In genomic region chr2:216115224-216115582, GRCh38 we compare ENCODE assay signal across 8 cellular contexts. TPM values are rescaled to one million over a fixed set of nuclear protein-coding genes. Genes with fewer than 3 reads are reported as not detected.
DNase-seq lines count a peak whose midpoint lies in the region; ATAC-seq and TF ChIP-seq lines count a peak whose summit lies in the region.

No MANE protein-coding gene starts in this region.

- no peak overlapping the region for H2BK5ac ChIP-seq in neuronal stem cell (ENCODE audit: low read length)

- peaks cover 2% of the 10 kb centered on the region; the same call in 1 of the 2 replicates for H3K27me3 Mint-ChIP-seq in HFFc6 (ENCODE audit: insufficient read depth)

- no peaks in the 10 kb centered on the region for H3K9me3 Mint-ChIP-seq in HFFc6

- no peaks in the 10 kb centered on the region for H3K79me1 ChIP-seq in neuronal stem cell (ENCODE audit: low read depth, low read length)

- H3K4me1 ChIP-seq in SK-N-SH (ENCODE audit: control insufficient read depth in 1 of 2, insufficient read depth in 2 of 2, low read depth in 1 of 2, low read length in 1 of 2): peaks cover 38 to 48% of the 10 kb centered on the region in 2 experiments
- H3K4me1 ChIP-seq in esophagus (ENCODE audit: control insufficient read depth in 2 of 2, insufficient read depth in 2 of 2, low read length in 1 of 2): peaks cover 0 to 3% of the 10 kb centered on the region in 2 donors
- peaks cover 20 to 31% of the 10 kb centered on the region in 2 donors for H3K4me1 ChIP-seq in neuronal stem cell (ENCODE audit: control insufficient read depth in 2 of 2, insufficient read depth in 1 of 2, low read depth in 1 of 2, low read length in 2 of 2)

- peaks cover 11% of the 10 kb centered on the region for H4K20me1 ChIP-seq in SK-N-SH (ENCODE audit: insufficient read depth)

- WGBS in SK-N-SH (ENCODE audit: low lambda C conversion rate): 14% methylated on average over 5 of the region's 5 CpGs
- 18 to 19% methylated on average over 5 of the region's 5 CpGs for WGBS in esophagus, 2 donors
- WGBS in neuronal stem cell (ENCODE audit: extremely low coverage in 2 of 2, insufficient read length in 2 of 2, insufficient replicate concordance in 1 of 2), 2 donors: no CpG with 5 or more reads among the region's 5 CpGs

- POLR2A ChIA-PET in AG04449 (lab: Yijun Ruan, JAX) (interaction anchor here (1.1 kb wide), 1 partner anchor 383 kb away, joined by 4 read pairs; the partner anchor contains the start of gene RPL37A), SK-N-SH (lab: Yijun Ruan, JAX) (interaction anchor here (1.0 to 1.6 kb wide), 2 partner anchors 34 to 297 kb away, joined by 3 to 7 read pairs; partner anchors contain the start of genes PECR, SMARCAL1 and TMEM169)

- H2AK5ac ChIP-seq in neuronal stem cell (ENCODE audit: low read depth, low read length): no peak overlapping the region

- peaks cover 88% of the 10 kb centered on the region for H3K36me3 Mint-ChIP-seq in HFFc6 (ENCODE audit: low read depth)

- H2BK120ac ChIP-seq in neuronal stem cell (ENCODE audit: low read depth, low read length): no peak overlapping the region

- H3K14ac ChIP-seq in neuronal stem cell (ENCODE audit: low read length): no peak overlapping the region

- no peak overlapping the region for H2BK12ac ChIP-seq in neuronal stem cell (ENCODE audit: low read length)

- peaks cover 23% of the 10 kb centered on the region for H3F3A ChIP-seq in SK-N-SH (replicated peaks; ENCODE audit: insufficient read depth)

- H3K9me3 ChIP-seq in SK-N-SH (no peaks in the 10 kb centered on the region), esophagus (ENCODE audit: control insufficient read depth in 2 of 2, insufficient read depth in 1 of 2, low read depth in 1 of 2, low read length in 1 of 2) (no peaks in the 10 kb centered on the region), neuronal stem cell (replicated peaks in 1 of 2; ENCODE audit: control insufficient read depth in 2 of 2, insufficient read depth in 1 of 2, low read depth in 1 of 2, low read length in 2 of 2) (no peaks in the 10 kb centered on the region)

- H4K91ac ChIP-seq in neuronal stem cell (ENCODE audit: low read depth, low read length, poor library complexity): no peak overlapping the region

- H3K4me3 ChIP-seq in AG04449 (ENCODE audit: low read depth, low read length): peak overlapping the region; percentile 54
- peak overlapping the region; percentile 49 to 63 for H3K4me3 ChIP-seq in SK-N-SH (ENCODE audit: low read depth in 2 of 2, low read length in 1 of 2)
- peak overlapping the region; percentile 33 to 47 for H3K4me3 ChIP-seq in esophagus (ENCODE audit: low read depth in 1 of 2, low read length in 2 of 2)
- peak overlapping the region in 1 of 2 donors; percentile 29 for H3K4me3 ChIP-seq in neuronal stem cell (ENCODE audit: low read length in 2 of 2)

- H3K18ac ChIP-seq in neuronal stem cell (ENCODE audit: low read length): peak overlapping the region; percentile 49

- TF ChIP-seq CTCF in AG04449 (IDR thresholded peaks at IDR 0.05; ENCODE audit: insufficient read depth, low read length, missing control alignments) (no peak), HFFc6 (IDR thresholded peaks at IDR 0.05) (no peak), SK-N-SH (IDR thresholded peaks at IDR 0.05) (no peak)

- H3K9ac ChIP-seq in SK-N-SH (peak overlapping the region; percentile 93), neuronal stem cell (ENCODE audit: low read depth, low read length, poor library complexity) (no peak overlapping the region)

- H2BK15ac ChIP-seq in neuronal stem cell (ENCODE audit: low read length): no peak overlapping the region

- peak overlapping the region; percentile 89 for H3K4me3 Mint-ChIP-seq in HFFc6

- no peak overlapping the region for H3K4ac ChIP-seq in neuronal stem cell (ENCODE audit: low read length)

- no peak for TF ChIP-seq RAD21 in SK-N-SH (IDR thresholded peaks at IDR 0.05; ENCODE audit: low read length)

- peaks cover 92% of the 10 kb centered on the region for H3K79me2 ChIP-seq in SK-N-SH (ENCODE audit: insufficient read depth)

- peak overlapping the region; percentile 91 for H3K27ac Mint-ChIP-seq in HFFc6

- H3K9me2 ChIP-seq in SK-N-SH: no peaks in the 10 kb centered on the region

- H3K23ac ChIP-seq in neuronal stem cell (ENCODE audit: low read depth, low read length, poor library complexity): no peak overlapping the region

- H3K27me3 ChIP-seq in SK-N-SH (ENCODE audit: insufficient read depth): no peaks in the 10 kb centered on the region
- H3K27me3 ChIP-seq in esophagus (ENCODE audit: control insufficient read depth in 1 of 2, insufficient read depth in 2 of 2, low read length in 2 of 2): no peaks in the 10 kb centered on the region
- no peaks in the 10 kb centered on the region for H3K27me3 ChIP-seq in neuronal stem cell (ENCODE audit: control insufficient read depth in 3 of 3, insufficient read depth in 3 of 3, low read depth in 1 of 3, low read length in 3 of 3)

- no peak for DNase-seq in AG04449 (ENCODE audit: low read depth, low spot score)
- DNase-seq in HFFc6: no peak
- no peak for DNase-seq in SK-N-SH
- no peak for DNase-seq in neuronal stem cell (ENCODE audit: low spot score)
- DNase-seq in stimulated activated CD4-positive, alpha-beta T cell treated with anti-CD3 and anti-CD28 coated beads, Interleukin-4, amount 100 ng/mL, for 1 hour: no peak
- DNase-seq in T-helper 9 cell: no peak

- H3K4me1 Mint-ChIP-seq in HFFc6 (ENCODE audit: low read depth): peaks cover 91% of the 10 kb centered on the region

- no peak for ATAC-seq in HG03196 (IDR thresholded peaks at IDR 0.05; ENCODE audit: unreplicated experiment)

- H4K8ac ChIP-seq in neuronal stem cell (ENCODE audit: low read depth, low read length): no peak overlapping the region

- H3K36me3 ChIP-seq in SK-N-SH (replicated peaks in 1 of 2; ENCODE audit: control insufficient read depth in 1 of 2, insufficient read depth in 2 of 2, low read length in 1 of 2): peaks cover 88 to 91% of the 10 kb centered on the region in 2 experiments
- H3K36me3 ChIP-seq in esophagus (ENCODE audit: control insufficient read depth in 2 of 2, insufficient read depth in 2 of 2, low read length in 1 of 2): peaks cover 7 to 10% of the 10 kb centered on the region in 2 donors
- H3K36me3 ChIP-seq in neuronal stem cell (replicated peaks in 1 of 2; ENCODE audit: control insufficient read depth in 2 of 2, insufficient read depth in 2 of 2, low read length in 2 of 2): peaks cover 32 to 96% of the 10 kb centered on the region in 2 donors

- peak overlapping the region; percentile 85 to 97 for H3K27ac ChIP-seq in SK-N-SH (ENCODE audit: low read depth in 2 of 2, low read length in 1 of 2)
- peak overlapping the region; percentile 82 to 83 for H3K27ac ChIP-seq in esophagus (ENCODE audit: low read depth in 2 of 2, low read length in 1 of 2)
- peak overlapping the region; percentile 39 for H3K27ac ChIP-seq in neuronal stem cell (replicated peaks; ENCODE audit: low read length)

- H2AFZ ChIP-seq in SK-N-SH (ENCODE audit: low read depth) (peak overlapping the region; percentile 38), neuronal stem cell (ENCODE audit: low read length) (peak overlapping the region; percentile 57)

- no peak for TF ChIP-seq EP300 in SK-N-SH (IDR thresholded peaks at IDR 0.05; ENCODE audit: borderline replicate concordance in 1 of 2, low read depth in 1 of 2, low read length in 1 of 2)

- CTCF ChIA-PET in AG04449 (lab: Yijun Ruan, JAX): interaction anchor here (1.0 to 7.3 kb wide), 10 partner anchors 10 to 381 kb away, joined by 3 to 64 read pairs (median 4); no protein-coding TSS in a partner anchor
- CTCF ChIA-PET in SK-N-SH (lab: Yijun Ruan, JAX): interaction anchor here (1.0 to 1.4 kb wide), 4 partner anchors 9 to 299 kb away, joined by 3 to 5 read pairs (median 4); no protein-coding TSS in a partner anchor

- H3K4me2 ChIP-seq in SK-N-SH: peak overlapping the region; percentile 92
- H3K4me2 ChIP-seq in neuronal stem cell (ENCODE audit: insufficient read depth, low read length, poor library complexity, severe bottlenecking): no peak overlapping the region

TF ChIP-seq in SK-N-SH, 30 proteins besides CTCF, POLR2A, EP300 and RAD21:
- TF ChIP-seq, protein P1, sequence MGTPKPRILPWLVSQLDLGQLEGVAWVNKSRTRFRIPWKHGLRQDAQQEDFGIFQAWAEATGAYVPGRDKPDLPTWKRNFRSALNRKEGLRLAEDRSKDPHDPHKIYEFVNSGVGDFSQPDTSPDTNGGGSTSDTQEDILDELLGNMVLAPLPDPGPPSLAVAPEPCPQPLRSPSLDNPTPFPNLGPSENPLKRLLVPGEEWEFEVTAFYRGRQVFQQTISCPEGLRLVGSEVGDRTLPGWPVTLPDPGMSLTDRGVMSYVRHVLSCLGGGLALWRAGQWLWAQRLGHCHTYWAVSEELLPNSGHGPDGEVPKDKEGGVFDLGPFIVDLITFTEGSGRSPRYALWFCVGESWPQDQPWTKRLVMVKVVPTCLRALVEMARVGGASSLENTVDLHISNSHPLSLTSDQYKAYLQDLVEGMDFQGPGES (IDR thresholded peaks at IDR 0.05; ENCODE audit: low read depth, low read length): no peak
- 0 out of 2 replicates have a peak, but pooled peaks have one; percentile 7 for TF ChIP-seq MXI1 (IDR thresholded peaks at IDR 0.05; ENCODE audit: low read depth, low read length)
TF ChIP-seq in SK-N-SH: peak in this region for 1.

RNA-seq across cellular contexts. Expression of gene XRCC5, which starts 6.1 kb away (rescaled TPM):
- 100 to 1,000 TPM; 291 to 372 (median 352) TPM for total RNA-seq in HFFc6 (2021; fragmentation: NEBNext Ultra II Directional; extraction: Animal tissue kit (Norgen Biotek cat#: 25700))
- polyA plus RNA-seq in SK-N-SH (2012; rRNA removed) (125 and 167 TPM in 2 replicates), esophagus (100 to 1,000 TPM in 1 of 2 donors, 10 to 100 TPM in 1; 57.9 to 100 TPM)
- polyA plus RNA-seq in SK-N-SH (2012; cell fraction: cytosol; rRNA removed): 160 and 162 TPM in 2 replicates
- polyA plus RNA-seq in SK-N-SH (2012; cell fraction: nucleus; rRNA removed): 124 and 210 TPM in 2 replicates
- polyA plus RNA-seq in neuronal stem cell (2013, experiment 1 of 2): 260 TPM
- polyA plus RNA-seq in neuronal stem cell (2013, experiment 2 of 2): 259 TPM

RNA-seq across cellular contexts. Expression of gene TMEM169, which starts 33.5 kb away (rescaled TPM):
- under 1 TPM in 3 of 6 experiments, not detected in 3; 0.09 to 0.25 (median 0.13) TPM for total RNA-seq in HFFc6 (2021; fragmentation: NEBNext Ultra II Directional; extraction: Animal tissue kit (Norgen Biotek cat#: 25700))
- polyA plus RNA-seq in SK-N-SH (2012; rRNA removed) (0.30 and 0.47 TPM in 2 replicates), esophagus (under 1 TPM; 0.04 to 0.07 TPM)
- polyA plus RNA-seq in SK-N-SH (2012; cell fraction: cytosol; rRNA removed): 0.31 and 0.47 TPM in 2 replicates
- polyA plus RNA-seq in SK-N-SH (2012; cell fraction: nucleus; rRNA removed): 0.02 and 0.19 TPM in 2 replicates
- 61.7 TPM for polyA plus RNA-seq in neuronal stem cell (2013, experiment 1 of 2)
- 62.7 TPM for polyA plus RNA-seq in neuronal stem cell (2013, experiment 2 of 2)

RNA-seq across cellular contexts. Expression of gene PECR, which starts 33.6 kb away (rescaled TPM):
- 1 to 10 TPM; 4.9 to 7.5 (median 6.4) TPM for total RNA-seq in HFFc6 (2021; fragmentation: NEBNext Ultra II Directional; extraction: Animal tissue kit (Norgen Biotek cat#: 25700))
- polyA plus RNA-seq in SK-N-SH (2012; rRNA removed): 18.6 and 20.9 TPM in 2 replicates
- 17.8 and 20.0 TPM in 2 replicates for polyA plus RNA-seq in SK-N-SH (2012; cell fraction: cytosol; rRNA removed)
- 13.8 and 15.3 TPM in 2 replicates for polyA plus RNA-seq in SK-N-SH (2012; cell fraction: nucleus; rRNA removed)
- polyA plus RNA-seq in esophagus: 1 to 10 TPM; 2.5 to 3.6 TPM
- 9.1 TPM for polyA plus RNA-seq in neuronal stem cell (2013, experiment 1 of 2)
- polyA plus RNA-seq in neuronal stem cell (2013, experiment 2 of 2): 9.5 TPM

Comparison
In these comparisons a context has a peak if more than half of its experiments do, and no peak if none do; other contexts are left out.
1. H3K27ac ChIP-seq: peak in every context shown above with its lines; median percentile 91 in SK-N-SH; 82 in esophagus; 39 in neuronal stem cell.